Comparison of ENCODE assay signal across 1 cellular context in the genomic region with DNA sequence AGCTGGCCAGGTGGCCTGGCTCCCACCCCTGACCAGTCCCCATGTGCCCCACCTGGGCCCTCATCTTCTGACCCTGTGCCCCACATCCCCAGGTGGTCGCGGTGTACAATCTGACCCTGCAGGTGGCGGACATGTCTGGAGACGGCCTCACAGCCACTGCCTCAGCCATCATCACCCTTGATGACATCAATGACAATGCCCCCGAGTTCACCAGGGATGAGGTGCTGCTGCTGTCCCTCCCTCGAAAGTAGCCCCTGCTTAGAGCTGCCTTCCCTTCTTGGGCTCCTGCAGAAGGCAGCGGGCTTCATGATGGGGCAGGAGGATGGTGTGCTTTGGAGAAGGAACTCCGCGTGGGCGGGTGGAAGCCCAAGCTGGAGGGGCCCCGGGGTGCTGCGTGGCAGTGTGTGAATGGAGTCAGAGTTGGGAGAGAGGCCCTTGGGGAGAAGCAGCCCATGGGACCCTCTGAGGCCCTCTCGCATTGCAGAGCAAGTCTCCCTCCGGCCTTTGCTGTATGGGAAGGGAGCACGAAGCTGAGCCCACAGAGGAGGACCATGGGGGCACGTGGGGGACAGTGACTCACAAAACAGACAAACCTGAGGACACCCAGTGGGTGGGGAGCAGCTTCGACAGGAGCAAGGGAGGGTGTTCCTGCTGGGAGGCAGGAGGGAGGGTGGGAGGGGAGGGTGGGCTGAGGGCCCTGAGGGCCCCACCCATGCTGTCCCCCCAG.
TF ChIP-seq lines count a peak whose summit lies in the region.

No MANE protein-coding gene starts in this region.

TF ChIP-seq in HepG2, 621 proteins besides CTCF, POLR2A, EP300 and RAD21 (continued from another document and continues in another):
- TF ChIP-seq, protein P1, sequence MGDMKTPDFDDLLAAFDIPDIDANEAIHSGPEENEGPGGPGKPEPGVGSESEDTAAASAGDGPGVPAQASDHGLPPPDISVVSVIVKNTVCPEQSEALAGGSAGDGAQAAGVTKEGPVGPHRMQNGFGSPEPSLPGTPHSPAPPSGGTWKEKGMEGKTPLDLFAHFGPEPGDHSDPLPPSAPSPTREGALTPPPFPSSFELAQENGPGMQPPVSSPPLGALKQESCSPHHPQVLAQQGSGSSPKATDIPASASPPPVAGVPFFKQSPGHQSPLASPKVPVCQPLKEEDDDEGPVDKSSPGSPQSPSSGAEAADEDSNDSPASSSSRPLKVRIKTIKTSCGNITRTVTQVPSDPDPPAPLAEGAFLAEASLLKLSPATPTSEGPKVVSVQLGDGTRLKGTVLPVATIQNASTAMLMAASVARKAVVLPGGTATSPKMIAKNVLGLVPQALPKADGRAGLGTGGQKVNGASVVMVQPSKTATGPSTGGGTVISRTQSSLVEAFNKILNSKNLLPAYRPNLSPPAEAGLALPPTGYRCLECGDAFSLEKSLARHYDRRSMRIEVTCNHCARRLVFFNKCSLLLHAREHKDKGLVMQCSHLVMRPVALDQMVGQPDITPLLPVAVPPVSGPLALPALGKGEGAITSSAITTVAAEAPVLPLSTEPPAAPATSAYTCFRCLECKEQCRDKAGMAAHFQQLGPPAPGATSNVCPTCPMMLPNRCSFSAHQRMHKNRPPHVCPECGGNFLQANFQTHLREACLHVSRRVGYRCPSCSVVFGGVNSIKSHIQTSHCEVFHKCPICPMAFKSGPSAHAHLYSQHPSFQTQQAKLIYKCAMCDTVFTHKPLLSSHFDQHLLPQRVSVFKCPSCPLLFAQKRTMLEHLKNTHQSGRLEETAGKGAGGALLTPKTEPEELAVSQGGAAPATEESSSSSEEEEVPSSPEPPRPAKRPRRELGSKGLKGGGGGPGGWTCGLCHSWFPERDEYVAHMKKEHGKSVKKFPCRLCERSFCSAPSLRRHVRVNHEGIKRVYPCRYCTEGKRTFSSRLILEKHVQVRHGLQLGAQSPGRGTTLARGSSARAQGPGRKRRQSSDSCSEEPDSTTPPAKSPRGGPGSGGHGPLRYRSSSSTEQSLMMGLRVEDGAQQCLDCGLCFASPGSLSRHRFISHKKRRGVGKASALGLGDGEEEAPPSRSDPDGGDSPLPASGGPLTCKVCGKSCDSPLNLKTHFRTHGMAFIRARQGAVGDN (CRISPR knock-in tag; IDR thresholded peaks at IDR 0.05): peak; percentile 39; the same call in 1 of the 2 replicates
- TF ChIP-seq MAFF (IDR thresholded peaks at IDR 0.05; ENCODE audit: low read depth, low read length) (no peak), PHF20 (CRISPR knock-in tag; IDR thresholded peaks at IDR 0.05) (no peak), ZNF615 (CRISPR knock-in tag; IDR thresholded peaks at IDR 0.05; ENCODE audit: borderline replicate concordance) (no peak), CAMTA2 (CRISPR knock-in tag; IDR thresholded peaks at IDR 0.05; ENCODE audit: borderline replicate concordance) (no peak), SIX1 (CRISPR knock-in tag; IDR thresholded peaks at IDR 0.05; ENCODE audit: borderline replicate concordance) (no peak), SALL2 (CRISPR knock-in tag; IDR thresholded peaks at IDR 0.05) (no peak; the same call in 1 of the 2 replicates), NPAS2 (CRISPR knock-in tag; IDR thresholded peaks at IDR 0.05; ENCODE audit: borderline replicate concordance) (no peak), MED1 (CRISPR knock-in tag; IDR thresholded peaks at IDR 0.05) (peak; percentile 25; the same call in 1 of the 2 replicates), ZNF224 (CRISPR knock-in tag; IDR thresholded peaks at IDR 0.05) (no peak), ARHGAP35 (CRISPR knock-in tag; IDR thresholded peaks at IDR 0.05; ENCODE audit: borderline replicate concordance) (peak; percentile 50; the same call in 1 of the 2 replicates), BHLHE40 (IDR thresholded peaks at IDR 0.05; ENCODE audit: low read length) (peak; percentile 76)
- TF ChIP-seq, protein P2, sequence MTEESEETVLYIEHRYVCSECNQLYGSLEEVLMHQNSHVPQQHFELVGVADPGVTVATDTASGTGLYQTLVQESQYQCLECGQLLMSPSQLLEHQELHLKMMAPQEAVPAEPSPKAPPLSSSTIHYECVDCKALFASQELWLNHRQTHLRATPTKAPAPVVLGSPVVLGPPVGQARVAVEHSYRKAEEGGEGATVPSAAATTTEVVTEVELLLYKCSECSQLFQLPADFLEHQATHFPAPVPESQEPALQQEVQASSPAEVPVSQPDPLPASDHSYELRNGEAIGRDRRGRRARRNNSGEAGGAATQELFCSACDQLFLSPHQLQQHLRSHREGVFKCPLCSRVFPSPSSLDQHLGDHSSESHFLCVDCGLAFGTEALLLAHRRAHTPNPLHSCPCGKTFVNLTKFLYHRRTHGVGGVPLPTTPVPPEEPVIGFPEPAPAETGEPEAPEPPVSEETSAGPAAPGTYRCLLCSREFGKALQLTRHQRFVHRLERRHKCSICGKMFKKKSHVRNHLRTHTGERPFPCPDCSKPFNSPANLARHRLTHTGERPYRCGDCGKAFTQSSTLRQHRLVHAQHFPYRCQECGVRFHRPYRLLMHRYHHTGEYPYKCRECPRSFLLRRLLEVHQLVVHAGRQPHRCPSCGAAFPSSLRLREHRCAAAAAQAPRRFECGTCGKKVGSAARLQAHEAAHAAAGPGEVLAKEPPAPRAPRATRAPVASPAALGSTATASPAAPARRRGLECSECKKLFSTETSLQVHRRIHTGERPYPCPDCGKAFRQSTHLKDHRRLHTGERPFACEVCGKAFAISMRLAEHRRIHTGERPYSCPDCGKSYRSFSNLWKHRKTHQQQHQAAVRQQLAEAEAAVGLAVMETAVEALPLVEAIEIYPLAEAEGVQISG (CRISPR knock-in tag; IDR thresholded peaks at IDR 0.05): no peak
- TF ChIP-seq, protein P3, sequence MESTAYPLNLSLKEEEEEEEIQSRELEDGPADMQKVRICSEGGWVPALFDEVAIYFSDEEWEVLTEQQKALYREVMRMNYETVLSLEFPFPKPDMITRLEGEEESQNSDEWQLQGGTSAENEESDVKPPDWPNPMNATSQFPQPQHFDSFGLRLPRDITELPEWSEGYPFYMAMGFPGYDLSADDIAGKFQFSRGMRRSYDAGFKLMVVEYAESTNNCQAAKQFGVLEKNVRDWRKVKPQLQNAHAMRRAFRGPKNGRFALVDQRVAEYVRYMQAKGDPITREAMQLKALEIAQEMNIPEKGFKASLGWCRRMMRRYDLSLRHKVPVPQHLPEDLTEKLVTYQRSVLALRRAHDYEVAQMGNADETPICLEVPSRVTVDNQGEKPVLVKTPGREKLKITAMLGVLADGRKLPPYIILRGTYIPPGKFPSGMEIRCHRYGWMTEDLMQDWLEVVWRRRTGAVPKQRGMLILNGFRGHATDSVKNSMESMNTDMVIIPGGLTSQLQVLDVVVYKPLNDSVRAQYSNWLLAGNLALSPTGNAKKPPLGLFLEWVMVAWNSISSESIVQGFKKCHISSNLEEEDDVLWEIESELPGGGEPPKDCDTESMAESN (CRISPR knock-in tag; conservative IDR thresholded peaks at IDR 0.05): no peak
- TF ChIP-seq, protein P4, sequence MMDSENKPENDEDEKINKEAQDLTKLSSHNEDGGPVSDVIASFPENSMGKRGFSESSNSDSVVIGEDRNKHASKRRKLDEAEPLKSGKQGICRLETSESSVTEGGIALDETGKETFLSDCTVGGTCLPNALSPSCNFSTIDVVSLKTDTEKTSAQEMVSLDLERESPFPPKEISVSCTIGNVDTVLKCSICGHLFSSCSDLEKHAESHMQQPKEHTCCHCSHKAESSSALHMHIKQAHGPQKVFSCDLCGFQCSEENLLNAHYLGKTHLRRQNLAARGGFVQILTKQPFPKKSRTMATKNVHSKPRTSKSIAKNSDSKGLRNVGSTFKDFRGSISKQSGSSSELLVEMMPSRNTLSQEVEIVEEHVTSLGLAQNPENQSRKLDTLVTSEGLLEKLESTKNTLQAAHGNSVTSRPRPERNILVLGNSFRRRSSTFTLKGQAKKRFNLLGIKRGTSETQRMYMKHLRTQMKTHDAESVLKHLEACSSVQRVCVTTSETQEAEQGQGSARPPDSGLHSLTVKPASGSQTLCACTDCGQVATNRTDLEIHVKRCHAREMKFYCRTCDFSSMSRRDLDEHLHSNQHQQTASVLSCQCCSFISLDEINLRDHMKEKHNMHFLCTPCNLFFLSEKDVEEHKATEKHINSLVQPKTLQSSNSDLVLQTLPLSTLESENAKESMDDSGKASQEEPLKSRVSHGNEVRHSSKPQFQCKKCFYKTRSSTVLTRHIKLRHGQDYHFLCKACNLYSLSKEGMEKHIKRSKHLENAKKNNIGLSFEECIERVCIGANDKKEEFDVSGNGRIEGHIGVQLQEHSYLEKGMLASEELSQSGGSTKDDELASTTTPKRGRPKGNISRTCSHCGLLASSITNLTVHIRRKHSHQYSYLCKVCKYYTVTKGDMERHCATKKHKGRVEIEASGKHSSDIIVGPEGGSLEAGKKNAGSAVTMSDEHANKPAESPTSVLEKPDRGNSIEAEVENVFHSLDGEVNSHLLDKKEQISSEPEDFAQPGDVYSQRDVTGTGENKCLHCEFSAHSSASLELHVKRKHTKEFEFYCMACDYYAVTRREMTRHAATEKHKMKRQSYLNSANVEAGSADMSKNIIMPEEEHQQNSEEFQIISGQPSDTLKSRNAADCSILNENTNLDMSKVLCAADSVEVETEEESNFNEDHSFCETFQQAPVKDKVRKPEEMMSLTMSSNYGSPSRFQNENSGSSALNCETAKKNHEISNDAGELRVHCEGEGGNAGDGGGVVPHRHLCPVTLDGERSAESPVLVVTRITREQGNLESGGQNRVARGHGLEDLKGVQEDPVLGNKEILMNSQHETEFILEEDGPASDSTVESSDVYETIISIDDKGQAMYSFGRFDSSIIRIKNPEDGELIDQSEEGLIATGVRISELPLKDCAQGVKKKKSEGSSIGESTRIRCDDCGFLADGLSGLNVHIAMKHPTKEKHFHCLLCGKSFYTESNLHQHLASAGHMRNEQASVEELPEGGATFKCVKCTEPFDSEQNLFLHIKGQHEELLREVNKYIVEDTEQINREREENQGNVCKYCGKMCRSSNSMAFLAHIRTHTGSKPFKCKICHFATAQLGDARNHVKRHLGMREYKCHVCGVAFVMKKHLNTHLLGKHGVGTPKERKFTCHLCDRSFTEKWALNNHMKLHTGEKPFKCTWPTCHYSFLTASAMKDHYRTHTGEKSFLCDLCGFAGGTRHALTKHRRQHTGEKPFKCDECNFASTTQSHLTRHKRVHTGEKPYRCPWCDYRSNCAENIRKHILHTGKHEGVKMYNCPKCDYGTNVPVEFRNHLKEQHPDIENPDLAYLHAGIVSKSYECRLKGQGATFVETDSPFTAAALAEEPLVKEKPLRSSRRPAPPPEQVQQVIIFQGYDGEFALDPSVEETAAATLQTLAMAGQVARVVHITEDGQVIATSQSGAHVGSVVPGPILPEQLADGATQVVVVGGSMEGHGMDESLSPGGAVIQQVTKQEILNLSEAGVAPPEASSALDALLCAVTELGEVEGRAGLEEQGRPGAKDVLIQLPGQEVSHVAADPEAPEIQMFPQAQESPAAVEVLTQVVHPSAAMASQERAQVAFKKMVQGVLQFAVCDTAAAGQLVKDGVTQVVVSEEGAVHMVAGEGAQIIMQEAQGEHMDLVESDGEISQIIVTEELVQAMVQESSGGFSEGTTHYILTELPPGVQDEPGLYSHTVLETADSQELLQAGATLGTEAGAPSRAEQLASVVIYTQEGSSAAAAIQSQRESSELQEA (CRISPR knock-in tag; IDR thresholded peaks at IDR 0.05; ENCODE audit: not compliant biosample characterization): no peak
- TF ChIP-seq, protein P5, sequence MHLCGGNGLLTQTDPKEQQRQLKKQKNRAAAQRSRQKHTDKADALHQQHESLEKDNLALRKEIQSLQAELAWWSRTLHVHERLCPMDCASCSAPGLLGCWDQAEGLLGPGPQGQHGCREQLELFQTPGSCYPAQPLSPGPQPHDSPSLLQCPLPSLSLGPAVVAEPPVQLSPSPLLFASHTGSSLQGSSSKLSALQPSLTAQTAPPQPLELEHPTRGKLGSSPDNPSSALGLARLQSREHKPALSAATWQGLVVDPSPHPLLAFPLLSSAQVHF (CRISPR knock-in tag; IDR thresholded peaks at IDR 0.05): no peak
- TF ChIP-seq, protein P6, sequence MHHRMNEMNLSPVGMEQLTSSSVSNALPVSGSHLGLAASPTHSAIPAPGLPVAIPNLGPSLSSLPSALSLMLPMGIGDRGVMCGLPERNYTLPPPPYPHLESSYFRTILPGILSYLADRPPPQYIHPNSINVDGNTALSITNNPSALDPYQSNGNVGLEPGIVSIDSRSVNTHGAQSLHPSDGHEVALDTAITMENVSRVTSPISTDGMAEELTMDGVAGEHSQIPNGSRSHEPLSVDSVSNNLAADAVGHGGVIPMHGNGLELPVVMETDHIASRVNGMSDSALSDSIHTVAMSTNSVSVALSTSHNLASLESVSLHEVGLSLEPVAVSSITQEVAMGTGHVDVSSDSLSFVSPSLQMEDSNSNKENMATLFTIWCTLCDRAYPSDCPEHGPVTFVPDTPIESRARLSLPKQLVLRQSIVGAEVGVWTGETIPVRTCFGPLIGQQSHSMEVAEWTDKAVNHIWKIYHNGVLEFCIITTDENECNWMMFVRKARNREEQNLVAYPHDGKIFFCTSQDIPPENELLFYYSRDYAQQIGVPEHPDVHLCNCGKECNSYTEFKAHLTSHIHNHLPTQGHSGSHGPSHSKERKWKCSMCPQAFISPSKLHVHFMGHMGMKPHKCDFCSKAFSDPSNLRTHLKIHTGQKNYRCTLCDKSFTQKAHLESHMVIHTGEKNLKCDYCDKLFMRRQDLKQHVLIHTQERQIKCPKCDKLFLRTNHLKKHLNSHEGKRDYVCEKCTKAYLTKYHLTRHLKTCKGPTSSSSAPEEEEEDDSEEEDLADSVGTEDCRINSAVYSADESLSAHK (CRISPR knock-in tag; IDR thresholded peaks at IDR 0.05; ENCODE audit: borderline replicate concordance): no peak
- TF ChIP-seq, protein P7, sequence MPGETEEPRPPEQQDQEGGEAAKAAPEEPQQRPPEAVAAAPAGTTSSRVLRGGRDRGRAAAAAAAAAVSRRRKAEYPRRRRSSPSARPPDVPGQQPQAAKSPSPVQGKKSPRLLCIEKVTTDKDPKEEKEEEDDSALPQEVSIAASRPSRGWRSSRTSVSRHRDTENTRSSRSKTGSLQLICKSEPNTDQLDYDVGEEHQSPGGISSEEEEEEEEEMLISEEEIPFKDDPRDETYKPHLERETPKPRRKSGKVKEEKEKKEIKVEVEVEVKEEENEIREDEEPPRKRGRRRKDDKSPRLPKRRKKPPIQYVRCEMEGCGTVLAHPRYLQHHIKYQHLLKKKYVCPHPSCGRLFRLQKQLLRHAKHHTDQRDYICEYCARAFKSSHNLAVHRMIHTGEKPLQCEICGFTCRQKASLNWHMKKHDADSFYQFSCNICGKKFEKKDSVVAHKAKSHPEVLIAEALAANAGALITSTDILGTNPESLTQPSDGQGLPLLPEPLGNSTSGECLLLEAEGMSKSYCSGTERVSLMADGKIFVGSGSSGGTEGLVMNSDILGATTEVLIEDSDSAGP (CRISPR knock-in tag; IDR thresholded peaks at IDR 0.05; ENCODE audit: borderline replicate concordance): no peak; the same call in 1 of the 2 replicates
- TF ChIP-seq, protein P8, sequence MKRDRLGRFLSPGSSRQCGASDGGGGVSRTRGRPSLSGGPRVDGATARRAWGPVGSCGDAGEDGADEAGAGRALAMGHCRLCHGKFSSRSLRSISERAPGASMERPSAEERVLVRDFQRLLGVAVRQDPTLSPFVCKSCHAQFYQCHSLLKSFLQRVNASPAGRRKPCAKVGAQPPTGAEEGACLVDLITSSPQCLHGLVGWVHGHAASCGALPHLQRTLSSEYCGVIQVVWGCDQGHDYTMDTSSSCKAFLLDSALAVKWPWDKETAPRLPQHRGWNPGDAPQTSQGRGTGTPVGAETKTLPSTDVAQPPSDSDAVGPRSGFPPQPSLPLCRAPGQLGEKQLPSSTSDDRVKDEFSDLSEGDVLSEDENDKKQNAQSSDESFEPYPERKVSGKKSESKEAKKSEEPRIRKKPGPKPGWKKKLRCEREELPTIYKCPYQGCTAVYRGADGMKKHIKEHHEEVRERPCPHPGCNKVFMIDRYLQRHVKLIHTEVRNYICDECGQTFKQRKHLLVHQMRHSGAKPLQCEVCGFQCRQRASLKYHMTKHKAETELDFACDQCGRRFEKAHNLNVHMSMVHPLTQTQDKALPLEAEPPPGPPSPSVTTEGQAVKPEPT (CRISPR knock-in tag; IDR thresholded peaks at IDR 0.05; ENCODE audit: low read depth): 0 out of 2 replicates have a peak, but pooled peaks have one; percentile 50
